15 cellular contexts compared by ENCODE assay signal in the genomic region with DNA sequence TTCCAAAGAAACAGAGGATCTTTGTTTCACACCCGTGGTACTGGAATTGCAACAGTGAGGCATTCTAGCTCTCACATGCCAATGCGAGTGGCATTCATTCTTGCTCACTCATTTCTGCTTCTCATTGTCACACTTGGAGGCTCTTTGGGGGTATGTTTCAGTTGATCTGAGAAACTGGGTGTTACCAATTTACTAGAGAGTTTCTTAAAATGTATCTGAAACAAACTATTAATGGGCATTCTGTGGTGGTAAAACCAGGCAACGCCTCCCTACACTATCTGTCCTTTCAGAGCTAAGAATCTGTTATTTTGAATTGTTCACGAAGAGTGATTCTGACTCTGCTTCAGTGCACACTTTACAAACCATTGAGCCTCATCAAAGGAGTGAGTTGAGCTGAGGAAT.
DNase-seq lines count a peak whose midpoint lies in the region; ATAC-seq and TF ChIP-seq lines count a peak whose summit lies in the region.
"Had no signal": no experiment of that assay in that cellular context is flagged by ENCODE, and none has a peak within 500 bp of the region (broad histone marks: within the 10 kb centered on the region; RNA-seq: fewer than 3 reads in every experiment).

No MANE protein-coding gene starts in this region.

- no peaks in the 10 kb centered on the region for H3K9me3 ChIP-seq in tibial nerve
- H3K9me3 ChIP-seq: SJSA1 had no signal

- peaks cover 66% of the 10 kb centered on the region for H3K36me3 Mint-ChIP-seq in activated CD8-positive, alpha-beta memory T cell treated with anti-CD3 and anti-CD28 coated beads, Interleukin-2, amount 10 ng/mL, durations not matched to agents 7 days and 5 days
- H3K36me3 Mint-ChIP-seq in mesothelial cell of epicardium = no peaks in the 10 kb centered on the region
- H3K36me3 Mint-ChIP-seq in activated CD4-positive, alpha-beta memory T cell treated with anti-CD3 and anti-CD28 coated beads for 36 hours = peaks cover 32% of the 10 kb centered on the region

- H3K4me3 ChIP-seq in tibial nerve = no peak overlapping the region
- H3K4me3 ChIP-seq: hepatocyte, SJSA1 had no signal

- TF ChIP-seq CTCF in tibial nerve (IDR thresholded peaks at IDR 0.05) (no peak), mesothelial cell of epicardium (IDR thresholded peaks at IDR 0.05; ENCODE audit: unreplicated experiment) (no peak)

- peaks cover 0 to 46% (median 11%) of the 10 kb centered on the region in 4 donors for H3K4me1 ChIP-seq in tibial nerve

- CTCF ChIA-PET in activated CD8-positive, alpha-beta memory T cell treated with anti-CD3 and anti-CD28 coated beads, Interleukin-2, amount 10 ng/mL, durations not matched to agents 7 days and 5 days (lab: Charles Lee) = interaction anchor here (1.0 to 1.2 kb wide), 5 partner anchors 10 to 138 kb away, joined by 3 to 6 read pairs (median 4); no protein-coding TSS in a partner anchor
- CTCF ChIA-PET in activated CD4-positive, alpha-beta memory T cell treated with anti-CD3 and anti-CD28 coated beads for 36 hours (lab: Charles Lee) = interaction anchor here (0.6 to 1.8 kb wide), 5 partner anchors 11 to 141 kb away, joined by 3 to 9 read pairs (median 3); partner anchors contain the start of gene BHLHE40

- no peak for ATAC-seq in activated CD8-positive, alpha-beta memory T cell treated with anti-CD3 and anti-CD28 coated beads, Interleukin-2, amount 10 ng/mL, durations not matched to agents 7 days and 5 days
- ATAC-seq in HG02588 (IDR thresholded peaks at IDR 0.05; ENCODE audit: unreplicated experiment) (peak; percentile 41), HG03378 (IDR thresholded peaks at IDR 0.05; ENCODE audit: unreplicated experiment) (peak; percentile 73)

- peaks cover 94% of the 10 kb centered on the region for H3K4me1 Mint-ChIP-seq in activated CD8-positive, alpha-beta memory T cell treated with anti-CD3 and anti-CD28 coated beads, Interleukin-2, amount 10 ng/mL, durations not matched to agents 7 days and 5 days
- peaks cover 25% of the 10 kb centered on the region for H3K4me1 Mint-ChIP-seq in mesothelial cell of epicardium
- peaks cover 90% of the 10 kb centered on the region for H3K4me1 Mint-ChIP-seq in activated CD4-positive, alpha-beta memory T cell treated with anti-CD3 and anti-CD28 coated beads for 36 hours (ENCODE audit: low read depth)

- no peak overlapping the region for H3K4me3 Mint-ChIP-seq in activated CD8-positive, alpha-beta memory T cell treated with anti-CD3 and anti-CD28 coated beads, Interleukin-2, amount 10 ng/mL, durations not matched to agents 7 days and 5 days
- no peak overlapping the region for H3K4me3 Mint-ChIP-seq in mesothelial cell of epicardium
- H3K4me3 Mint-ChIP-seq in activated CD4-positive, alpha-beta memory T cell treated with anti-CD3 and anti-CD28 coated beads for 36 hours = no peak overlapping the region

- TF ChIP-seq EP300 in tibial nerve (IDR thresholded peaks at IDR 0.05) = peak in 1 of 2 donors; percentile 46

- H3K27me3 ChIP-seq in tibial nerve = no peaks in the 10 kb centered on the region
- H3K27me3 ChIP-seq: hepatocyte, SJSA1 had no signal

- WGBS in tibial nerve, 2 donors = 49 to 58% methylated on average over 4 of the region's 4 CpGs

- H3K27me3 Mint-ChIP-seq in activated CD8-positive, alpha-beta memory T cell treated with anti-CD3 and anti-CD28 coated beads, Interleukin-2, amount 10 ng/mL, durations not matched to agents 7 days and 5 days = no peaks in the 10 kb centered on the region
- H3K27me3 Mint-ChIP-seq in mesothelial cell of epicardium (ENCODE audit: low read depth) = no peaks in the 10 kb centered on the region
- no peaks in the 10 kb centered on the region for H3K27me3 Mint-ChIP-seq in activated CD4-positive, alpha-beta memory T cell treated with anti-CD3 and anti-CD28 coated beads for 36 hours

- DNase-seq in activated CD8-positive, alpha-beta memory T cell treated with anti-CD3 and anti-CD28 coated beads, Interleukin-2, amount 10 ng/mL, durations not matched to agents 7 days and 5 days = no peak
- DNase-seq in activated CD8-positive, alpha-beta memory T cell treated with anti-CD3 and anti-CD28 coated beads, Interleukin-2, amount 50 U/mL, for 4 hours = no peak
- DNase-seq in tibial nerve (ENCODE audit: low spot score in 2 of 2) (no peak), mesothelial cell of epicardium (ENCODE audit: low spot score in 2 of 2, unreplicated experiment in 2 of 2) (no peak), NCI-H1930 (lab: John Stamatoyannopoulos, UW) (no peak)
- no peak for DNase-seq in activated CD4-positive, alpha-beta memory T cell treated with anti-CD3 and anti-CD28 coated beads for 36 hours
- DNase-seq: activated CD4-positive, alpha-beta T cell treated with anti-CD3 and anti-CD28 coated beads, Interleukin-2, amount 50 U/mL, for 48 hours; aorta; DMS79 treated with DMSO at 0.1 percent for 48 hours; Karpas-422; NCI-H345 had no signal

- H3K9me3 Mint-ChIP-seq in activated CD8-positive, alpha-beta memory T cell treated with anti-CD3 and anti-CD28 coated beads, Interleukin-2, amount 10 ng/mL, durations not matched to agents 7 days and 5 days (ENCODE audit: low read depth) = no peaks in the 10 kb centered on the region
- no peaks in the 10 kb centered on the region for H3K9me3 Mint-ChIP-seq in mesothelial cell of epicardium
- no peaks in the 10 kb centered on the region for H3K9me3 Mint-ChIP-seq in activated CD4-positive, alpha-beta memory T cell treated with anti-CD3 and anti-CD28 coated beads for 36 hours

- H3K36me3 ChIP-seq in tibial nerve = peaks cover 0 to 25% (median 0%) of the 10 kb centered on the region in 3 donors
- H3K36me3 ChIP-seq: SJSA1 had no signal

- no peak for TF ChIP-seq POLR2A in tibial nerve (IDR thresholded peaks at IDR 0.05)

- intact Hi-C loops in activated CD4-positive, alpha-beta memory T cell treated with anti-CD3 and anti-CD28 coated beads for 36 hours (cut with micrococcal nuclease) = loop anchor here (10.0 kb wide), 1 partner anchor 344 kb away; the partner anchor contains the start of gene ITPR1

- H3K27ac ChIP-seq in tibial nerve = peak overlapping the region in 3 of 4 donors; percentile 46 to 81 (median 64)
- H3K27ac ChIP-seq: hepatocyte, SJSA1 had no signal

- H3K27ac Mint-ChIP-seq in activated CD8-positive, alpha-beta memory T cell treated with anti-CD3 and anti-CD28 coated beads, Interleukin-2, amount 10 ng/mL, durations not matched to agents 7 days and 5 days = peak overlapping the region; percentile 67
- no peak overlapping the region for H3K27ac Mint-ChIP-seq in mesothelial cell of epicardium
- no peak overlapping the region for H3K27ac Mint-ChIP-seq in activated CD4-positive, alpha-beta memory T cell treated with anti-CD3 and anti-CD28 coated beads for 36 hours

- POLR2A ChIA-PET in activated CD4-positive, alpha-beta memory T cell treated with anti-CD3 and anti-CD28 coated beads for 36 hours (lab: Charles Lee) = interaction anchor here (5.7 to 5.8 kb wide), 2 partner anchors 12 to 139 kb away, joined by 57 to 76 read pairs; partner anchors contain the start of gene BHLHE40
